Comparison of ENCODE assay signal across 13 cellular contexts in genomic region chr6:24664049-24664987, GRCh38. TPM values are rescaled to one million over a fixed set of nuclear protein-coding genes. Genes with fewer than 3 reads are reported as not detected.
DNase-seq lines count a peak whose midpoint lies in the region; ATAC-seq and TF ChIP-seq lines count a peak whose summit lies in the region.
"Had no signal": no experiment of that assay in that cellular context is flagged by ENCODE, and none has a peak within 500 bp of the region (broad histone marks: within the 10 kb centered on the region; RNA-seq: fewer than 3 reads in every experiment).

No MANE protein-coding gene starts in this region.

- H3K4me3 Mint-ChIP-seq in MCF 10A (ENCODE audit: unreplicated experiment): peak overlapping the region; percentile 94
- H3K4me3 Mint-ChIP-seq in activated CD8-positive, alpha-beta T cell treated with anti-CD3 and anti-CD28 coated beads for 36 hours: peak overlapping the region; percentile 91

- no peaks in the 10 kb centered on the region for H3K4me1 ChIP-seq in breast epithelium
- H3K4me1 ChIP-seq in thoracic aorta (ENCODE audit: control insufficient read depth in 1 of 2, low read depth in 2 of 2): peaks cover 12 to 36% of the 10 kb centered on the region in 2 donors

- H3K27me3 ChIP-seq in breast epithelium (no peaks in the 10 kb centered on the region), thoracic aorta (replicated peaks; ENCODE audit: insufficient read depth) (no peaks in the 10 kb centered on the region)

- DNase-seq in MCF 10A (ENCODE audit: unreplicated experiment) (no peak), breast epithelium (ENCODE audit: low spot score in 2 of 2) (no peak), left colon (peak in 1 of 2 donors; percentile 41), thoracic aorta (ENCODE audit: low spot score) (no peak), NOMO-1 (lab: John Stamatoyannopoulos, UW; ENCODE audit: unreplicated experiment in 2 of 2) (no peak), medulla oblongata (ENCODE audit: extremely low spot score) (no peak)
- no peak for DNase-seq in activated CD8-positive, alpha-beta T cell treated with anti-CD3 and anti-CD28 coated beads for 36 hours
- DNase-seq in activated effector memory CD4-positive, alpha-beta T cell treated with anti-CD3 and anti-CD28 coated beads, Interleukin-2, amount 50 U/mL, for 16 hours: no peak
- DNase-seq: hypothalamus; KBM-7; stimulated activated naive CD8-positive, alpha-beta T cell treated with anti-CD3 and anti-CD28 coated beads, Interleukin-15, Interleukin-2, amounts not matched to agents 100 U/mL and 50 U/mL, for 24 hours; WERI-Rb-1 had no signal

- no peaks in the 10 kb centered on the region for H3K9me3 ChIP-seq in breast epithelium
- H3K9me3 ChIP-seq in thoracic aorta: no peaks in the 10 kb centered on the region

- TF ChIP-seq CTCF in MCF 10A (IDR thresholded peaks at IDR 0.05; ENCODE audit: unreplicated experiment) (no peak), breast epithelium (IDR thresholded peaks at IDR 0.05) (no peak), thoracic aorta (IDR thresholded peaks at IDR 0.05) (no peak)
- no peak for TF ChIP-seq CTCF in activated CD8-positive, alpha-beta T cell treated with anti-CD3 and anti-CD28 coated beads for 36 hours (IDR thresholded peaks at IDR 0.05)

- H3K36me3 Mint-ChIP-seq in MCF 10A (ENCODE audit: insufficient read depth, unreplicated experiment): peaks cover 41% of the 10 kb centered on the region
- peaks cover 41% of the 10 kb centered on the region for H3K36me3 Mint-ChIP-seq in activated CD8-positive, alpha-beta T cell treated with anti-CD3 and anti-CD28 coated beads for 36 hours (ENCODE audit: low read depth)

- TF ChIP-seq POLR2A in breast epithelium (IDR thresholded peaks at IDR 0.05): no peak

- POLR2A ChIA-PET in MCF 10A (lab: Yijun Ruan, JAX): interaction anchor here (0.7 to 3.0 kb wide), 2 partner anchors 18 to 895 kb away, joined by 3 to 26 read pairs; partner anchors contain the start of gene KIAA0319
- POLR2A ChIA-PET in activated CD8-positive, alpha-beta T cell treated with anti-CD3 and anti-CD28 coated beads for 36 hours (lab: Charles Lee): interaction anchor here (0.9 to 3.4 kb wide), 3 partner anchors 9 to 55 kb away, joined by 3 to 15 read pairs (median 10); partner anchors contain the start of gene C6orf62

- peaks cover 20% of the 10 kb centered on the region for H3K4me1 Mint-ChIP-seq in MCF 10A (ENCODE audit: insufficient read depth, unreplicated experiment)
- H3K4me1 Mint-ChIP-seq in activated CD8-positive, alpha-beta T cell treated with anti-CD3 and anti-CD28 coated beads for 36 hours (ENCODE audit: low read depth): peaks cover 44% of the 10 kb centered on the region

- H3K27ac Mint-ChIP-seq in MCF 10A (ENCODE audit: low read depth, unreplicated experiment): no peak overlapping the region
- no peak overlapping the region for H3K27ac Mint-ChIP-seq in activated CD8-positive, alpha-beta T cell treated with anti-CD3 and anti-CD28 coated beads for 36 hours

- no TSS peak for BruUV-seq in MCF 10A (replicated peaks; lab: Mats Ljungman, UMichigan)

- H3K27ac ChIP-seq in breast epithelium (no peak overlapping the region), thoracic aorta (no peak overlapping the region)
- H3K27ac ChIP-seq: WERI-Rb-1 had no signal

- H3K36me3 ChIP-seq in breast epithelium: no peaks in the 10 kb centered on the region
- H3K36me3 ChIP-seq in thoracic aorta: peaks cover 4% of the 10 kb centered on the region

- no peaks in the 10 kb centered on the region for H3K9me3 Mint-ChIP-seq in MCF 10A (ENCODE audit: unreplicated experiment)
- no peaks in the 10 kb centered on the region for H3K9me3 Mint-ChIP-seq in activated CD8-positive, alpha-beta T cell treated with anti-CD3 and anti-CD28 coated beads for 36 hours

- H3K27me3 Mint-ChIP-seq in MCF 10A (ENCODE audit: insufficient read depth, unreplicated experiment): no peaks in the 10 kb centered on the region
- no peaks in the 10 kb centered on the region for H3K27me3 Mint-ChIP-seq in activated CD8-positive, alpha-beta T cell treated with anti-CD3 and anti-CD28 coated beads for 36 hours

- CTCF ChIA-PET in MCF 10A (lab: Yijun Ruan, JAX): interaction anchor here (0.5 to 3.2 kb wide), 5 partner anchors 9 to 1328 kb away, joined by 3 to 36 read pairs (median 4); no protein-coding TSS in a partner anchor
- CTCF ChIA-PET in activated CD8-positive, alpha-beta T cell treated with anti-CD3 and anti-CD28 coated beads for 36 hours (lab: Charles Lee): interaction anchor here (1.2 to 1.6 kb wide), 3 partner anchors 9 to 83 kb away, joined by 3 to 7 read pairs (median 3); partner anchors contain the start of gene KIAA0319

- no peak overlapping the region for H3K4me3 ChIP-seq in breast epithelium
- H3K4me3 ChIP-seq in thoracic aorta: peak overlapping the region; percentile 93

- intact Hi-C loops in MCF 10A (cut with micrococcal nuclease) (no loop called here), breast epithelium (cut with DNase I; ENCODE audit: low total_unique reads) (no loop called here), left colon (cut with DNase I, micrococcal nuclease) (no loop called here)
- intact Hi-C loops in activated CD8-positive, alpha-beta T cell treated with anti-CD3 and anti-CD28 coated beads for 36 hours (cut with micrococcal nuclease): no loop called here

- no peak for ATAC-seq in activated CD8-positive, alpha-beta T cell treated with anti-CD3 and anti-CD28 coated beads for 36 hours
- ATAC-seq in left colon (peak; percentile 13), thoracic aorta (ENCODE audit: insufficient number of reproducible peaks, low FRiP score, low read depth) (no peak)
- ATAC-seq: stimulated activated naive CD8-positive, alpha-beta T cell treated with anti-CD3 and anti-CD28 coated beads, Interleukin-15, Interleukin-2, amounts not matched to agents 100 U/mL and 50 U/mL, for 24 hours had no signal

RNA-seq across cellular contexts. Expression of gene TDP2, which starts 2.4 kb away (rescaled TPM):
- total RNA-seq in MCF 10A (2022) (27.6 and 28.2 TPM in 2 replicates), breast epithelium (10 to 100 TPM; 31.5 to 40.6 (median 37.2) TPM), left colon (100 to 1,000 TPM; 151 to 362 TPM), thoracic aorta (10 to 100 TPM; 31.1 to 40.3 TPM)
- 10 to 100 TPM; 37.4 to 39.8 TPM for total RNA-seq in activated CD8-positive, alpha-beta T cell treated with anti-CD3 and anti-CD28 coated beads for 36 hours

RNA-seq across cellular contexts. Expression of gene ACOT13, which starts 2.6 kb away (rescaled TPM):
- total RNA-seq in MCF 10A (2022) (29.4 and 31.4 TPM in 2 replicates), breast epithelium (10 to 100 TPM in 1 of 3 donors, 1 to 10 TPM in 2; 6.3 to 12.0 (median 8.2) TPM), left colon (10 to 100 TPM; 41.2 to 51.1 TPM), thoracic aorta (1 to 10 TPM; 2.5 to 5.8 TPM)
- 10 to 100 TPM; 28.9 to 33.6 TPM for total RNA-seq in activated CD8-positive, alpha-beta T cell treated with anti-CD3 and anti-CD28 coated beads for 36 hours

RNA-seq across cellular contexts. Expression of gene KIAA0319, which starts 18.3 kb away (rescaled TPM):
- 0.05 TPM in 1 of 2 replicates, not detected in the other for total RNA-seq in MCF 10A (2022)
- under 1 TPM in 2 of 3 donors, not detected in 1; under 0.01 to 0.15 TPM for total RNA-seq in breast epithelium
- under 1 TPM in 1 of 2 experiments, not detected in 1; 0.05 TPM for total RNA-seq in activated CD8-positive, alpha-beta T cell treated with anti-CD3 and anti-CD28 coated beads for 36 hours
- under 1 TPM; 0.24 to 0.95 TPM for total RNA-seq in left colon
- total RNA-seq in thoracic aorta: not detected
- total RNA-seq: RPMI7951 had no signal

RNA-seq across cellular contexts. Expression of gene C6orf62, which starts 54.6 kb away (rescaled TPM):
- total RNA-seq in MCF 10A (2022) (96.2 and 101 TPM in 2 replicates), breast epithelium (10 to 100 TPM; 57.0 to 86.1 (median 66.1) TPM), left colon (10 to 100 TPM; 70.0 to 84.9 TPM), thoracic aorta (10 to 100 TPM; 37.6 to 72.2 TPM)
- total RNA-seq in activated CD8-positive, alpha-beta T cell treated with anti-CD3 and anti-CD28 coated beads for 36 hours: 100 to 1,000 TPM; 103 to 106 TPM
